17 cellular contexts compared by ENCODE assay signal in the genomic region with DNA sequence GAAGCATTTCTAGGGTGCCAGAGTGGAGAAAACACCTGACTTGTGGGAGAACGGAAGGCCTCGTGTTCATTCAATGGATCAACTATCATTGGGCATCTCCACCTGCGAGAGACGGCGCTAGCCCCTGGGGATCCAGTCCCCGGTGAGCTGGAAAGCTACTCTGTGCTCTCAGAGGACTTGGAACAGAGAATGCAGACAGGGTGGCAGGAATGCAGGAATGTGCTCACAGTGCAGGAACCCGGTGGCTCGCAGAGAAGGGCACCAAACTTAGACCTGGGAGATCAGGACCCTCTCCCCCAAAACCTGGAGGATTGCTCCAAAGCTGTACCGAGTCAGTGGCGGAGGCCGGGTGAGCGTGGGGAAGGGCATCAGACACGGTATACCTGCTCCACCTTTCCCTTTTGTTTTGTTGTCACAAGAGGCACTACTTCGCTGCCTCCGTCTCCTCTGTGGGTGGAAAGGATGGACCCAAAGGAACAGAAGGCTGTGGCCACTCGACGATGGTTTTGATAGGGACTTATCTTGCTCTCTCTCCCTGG.
A peak's percentile ranks its signal among the peaks of the same experiment; 100 is the strongest.
DNase-seq lines count a peak whose midpoint lies in the region; ATAC-seq and TF ChIP-seq lines count a peak whose summit lies in the region.
"Had no signal": no experiment of that assay in that cellular context is flagged by ENCODE, and none has a peak within 500 bp of the region (broad histone marks: within the 10 kb centered on the region; RNA-seq: fewer than 3 reads in every experiment).

No MANE protein-coding gene starts in this region.

- H3K23ac ChIP-seq in H9 (ENCODE audit: insufficient read length, low read depth, low read length) (no peak overlapping the region), mesendoderm (ENCODE audit: low read length) (peak overlapping the region; percentile 83)

- H2BK12ac ChIP-seq in H9 (ENCODE audit: insufficient read length, low read depth, low read length) = no peak overlapping the region

- no peak overlapping the region for H2AK5ac ChIP-seq in H9 (ENCODE audit: insufficient read length, low read length)
- no peak overlapping the region for H2AK5ac ChIP-seq in mesendoderm (ENCODE audit: low read length)

- H3K4me1 ChIP-seq in H9 (ENCODE audit: insufficient read depth, low read length) = peaks cover 3% of the 10 kb centered on the region; the same call in 1 of the 2 replicates
- H3K4me1 ChIP-seq in mesendoderm (ENCODE audit: control insufficient read depth, low read depth, low read length) = no peaks in the 10 kb centered on the region
- H3K4me1 ChIP-seq: BLaER1 had no signal

- no peak overlapping the region for H3K18ac ChIP-seq in H9 (ENCODE audit: insufficient read length, low read depth, low read length)
- no peak overlapping the region for H3K18ac ChIP-seq in mesendoderm (ENCODE audit: low read length)

- H3K79me2 ChIP-seq in H9 (ENCODE audit: insufficient read depth, low read length) (no peaks in the 10 kb centered on the region), mesendoderm (ENCODE audit: control insufficient read depth, insufficient read depth, low read length) (no peaks in the 10 kb centered on the region)

- H3K9me3 ChIP-seq in H9 (ENCODE audit: control insufficient read depth, low read depth, low read length) = no peaks in the 10 kb centered on the region
- H3K9me3 ChIP-seq: BLaER1 had no signal

- H4K8ac ChIP-seq in H9 (replicated peaks; ENCODE audit: insufficient read length, low read depth, low read length) = no peak overlapping the region
- no peak overlapping the region for H4K8ac ChIP-seq in mesendoderm (ENCODE audit: low read depth, low read length)

- H2AFZ ChIP-seq in H9 (ENCODE audit: low read length) = no peak overlapping the region

- H3K79me1 ChIP-seq in H9 (ENCODE audit: insufficient read depth, low read depth, low read length, poor library complexity, severe bottlenecking) (no peaks in the 10 kb centered on the region), mesendoderm (ENCODE audit: low read length) (no peaks in the 10 kb centered on the region)

- H2BK20ac ChIP-seq in H9 (ENCODE audit: low read depth, low read length, poor library complexity, severe bottlenecking) = no peak overlapping the region

- H4K91ac ChIP-seq in H9 (ENCODE audit: insufficient read length, low read depth, low read length) = no peak overlapping the region

- H3K4ac ChIP-seq in H9 (ENCODE audit: low read depth, low read length) = no peak overlapping the region
- no peak overlapping the region for H3K4ac ChIP-seq in mesendoderm (ENCODE audit: low read depth, low read length)

- no CpG with 5 or more reads among the region's 17 CpGs for WGBS in H9 (ENCODE audit: extremely low coverage, insufficient read length, low lambda C conversion rate)
- no CpG with 5 or more reads among the region's 17 CpGs for WGBS in mesendoderm (ENCODE audit: extremely low coverage, insufficient coverage, low lambda C conversion rate)

- H3K27me3 ChIP-seq in H9 (ENCODE audit: insufficient read depth, low read length) (no peaks in the 10 kb centered on the region; the same call in 1 of the 2 replicates), mesendoderm (ENCODE audit: insufficient read depth, low read length, poor library complexity) (no peaks in the 10 kb centered on the region)
- H3K27me3 ChIP-seq: BLaER1 had no signal

- H3K4me1 Mint-ChIP-seq in H9 = peaks cover 27% of the 10 kb centered on the region in 2 experiments
- H3K4me1 Mint-ChIP-seq in activated T-cell treated with anti-CD3 and anti-CD28 coated beads, Interleukin-2, amount 50 U/mL, for 72 hours (ENCODE audit: low read depth) = no peaks in the 10 kb centered on the region
- H3K4me1 Mint-ChIP-seq: CD14-positive monocyte; CD4-positive, alpha-beta memory T cell had no signal

- H3K27ac ChIP-seq in H9 (ENCODE audit: insufficient read length, low read depth, low read length) (no peak overlapping the region), mesendoderm (ENCODE audit: low read depth, low read length) (no peak overlapping the region)
- H3K27ac ChIP-seq: BLaER1 had no signal

- ATAC-seq in activated T-cell treated with anti-CD3 and anti-CD28 coated beads, Interleukin-2, amount 50 U/mL, for 72 hours (replicated peaks in 1 of 2) = no peak
- ATAC-seq in GM19397 (IDR thresholded peaks at IDR 0.05; ENCODE audit: unreplicated experiment) = no peak
- ATAC-seq: HepG2 had no signal

- H3K36me3 Mint-ChIP-seq in H9 (ENCODE audit: insufficient read depth in 1 of 3, low read depth in 3 of 3) = peaks cover 0 to 11% (median 4%) of the 10 kb centered on the region in 3 experiments; a peak in 3 of 7 replicates
- H3K36me3 Mint-ChIP-seq in activated T-cell treated with anti-CD3 and anti-CD28 coated beads, Interleukin-2, amount 50 U/mL, for 72 hours (ENCODE audit: insufficient read depth in 2 of 2) = no peaks in the 10 kb centered on the region
- H3K36me3 Mint-ChIP-seq: CD14-positive monocyte; CD4-positive, alpha-beta memory T cell had no signal

- peaks cover 4 to 13% of the 10 kb centered on the region in 2 experiments for H3K9me3 Mint-ChIP-seq in H9
- H3K9me3 Mint-ChIP-seq in activated T-cell treated with anti-CD3 and anti-CD28 coated beads, Interleukin-2, amount 50 U/mL, for 72 hours = peaks cover 0 to 1% of the 10 kb centered on the region in 2 donors

- H3K4me3 ChIP-seq in mesendoderm (ENCODE audit: low read length) = no peak overlapping the region
- H3K4me3 ChIP-seq: BLaER1 had no signal

- no peak overlapping the region; a peak in 1 of 7 replicates for H3K27ac Mint-ChIP-seq in H9
- H3K27ac Mint-ChIP-seq in activated T-cell treated with anti-CD3 and anti-CD28 coated beads, Interleukin-2, amount 50 U/mL, for 72 hours = no peak overlapping the region
- H3K27ac Mint-ChIP-seq: CD4-positive, alpha-beta memory T cell; IgD-negative memory B cell had no signal

- H2BK5ac ChIP-seq in H9 (ENCODE audit: insufficient read length, low read length) (no peak overlapping the region), mesendoderm (ENCODE audit: low read length) (no peak overlapping the region)

- H3K4me3 Mint-ChIP-seq in H9 = no peak overlapping the region; a peak in 1 of 5 replicates
- no peak overlapping the region for H3K4me3 Mint-ChIP-seq in activated T-cell treated with anti-CD3 and anti-CD28 coated beads, Interleukin-2, amount 50 U/mL, for 72 hours
- H3K4me3 Mint-ChIP-seq: CD14-positive monocyte; CD4-positive, alpha-beta memory T cell; IgD-negative memory B cell had no signal

- H3K56ac ChIP-seq in H9 (ENCODE audit: insufficient read length, low read depth, low read length) (no peak overlapping the region), mesendoderm (ENCODE audit: low read length) (no peak overlapping the region)

- no peaks in the 10 kb centered on the region for H3K36me3 ChIP-seq in mesendoderm (ENCODE audit: control insufficient read depth, insufficient read depth, low read length)
- H3K36me3 ChIP-seq: BLaER1 had no signal

- DNase-seq in H9 (peak; percentile 45), iPS DF 19.7 (ENCODE audit: low read depth, low spot score) (peak; percentile 9), mesendoderm (peak; percentile 8)
- no peak for DNase-seq in activated T-cell treated with anti-CD3 and anti-CD28 coated beads, Interleukin-2, amount 50 U/mL, for 72 hours
- DNase-seq in activated CD4-positive, alpha-beta T cell treated with anti-CD3 and anti-CD28 coated beads, Interleukin-2, amount 50 U/mL, for 48 hours = no peak
- no peak for DNase-seq in activated naive CD4-positive, alpha-beta T cell treated with Interleukin-2 at 50 U/mL for 16 hours
- DNase-seq: 8988T; CD4-positive, alpha-beta memory T cell; DMS153; DMS79 treated with DMSO at 0.1 percent for 48 hours; GF-D8; HCEC 1CT had no signal

- no peaks in the 10 kb centered on the region for H4K20me1 ChIP-seq in H9 (ENCODE audit: control insufficient read depth, insufficient read depth, insufficient read length)
- H4K20me1 ChIP-seq: BLaER1 had no signal

- no peak overlapping the region for H3K4me2 ChIP-seq in H9 (ENCODE audit: insufficient read depth, insufficient read length, low read length)
- H3K4me2 ChIP-seq in mesendoderm (ENCODE audit: low read length) = no peak overlapping the region
- H3K4me2 ChIP-seq: BLaER1 had no signal

- H4K5ac ChIP-seq in H9 (ENCODE audit: insufficient read length, low read depth, low read length) = no peak overlapping the region
- H4K5ac ChIP-seq in mesendoderm (ENCODE audit: low read length) = no peak overlapping the region

- H2BK120ac ChIP-seq in H9 (ENCODE audit: low read depth, low read length, poor library complexity, severe bottlenecking) = no peak overlapping the region
- no peak overlapping the region for H2BK120ac ChIP-seq in mesendoderm (ENCODE audit: low read depth, low read length)

- peaks cover 88% of the 10 kb centered on the region for H3K27me3 Mint-ChIP-seq in H9 (ENCODE audit: low read depth)
- H3K27me3 Mint-ChIP-seq in activated T-cell treated with anti-CD3 and anti-CD28 coated beads, Interleukin-2, amount 50 U/mL, for 72 hours (ENCODE audit: low read depth) = no peaks in the 10 kb centered on the region
- H3K27me3 Mint-ChIP-seq: CD4-positive, alpha-beta memory T cell had no signal

- H3T11ph ChIP-seq in H9 (ENCODE audit: low read length) = no peak overlapping the region

- no peak for TF ChIP-seq CTCF in H9 (conservative IDR thresholded peaks at IDR 0.05)

- no peaks in the 10 kb centered on the region for H3K23me2 ChIP-seq in H9 (ENCODE audit: insufficient read length, low read depth, low read length, poor library complexity, severe bottlenecking)

- H3K9ac ChIP-seq in H9 (ENCODE audit: extremely low read depth, insufficient read length, low read length) = no peak overlapping the region
- H3K9ac ChIP-seq in mesendoderm (ENCODE audit: low read length) = no peak overlapping the region
- H3K9ac ChIP-seq: BLaER1 had no signal

- H2BK15ac ChIP-seq in H9 (ENCODE audit: low read depth, low read length) (no peak overlapping the region), mesendoderm (replicated peaks; ENCODE audit: low read depth) (no peak overlapping the region)

- 0 out of 2 replicates have a peak overlapping the region, but pooled peaks have one; percentile 8 for H3K14ac ChIP-seq in H9 (ENCODE audit: insufficient read depth, low read length)

Comparison
In these comparisons a context has a peak if more than half of its experiments do, and no peak if none do; other contexts are left out.
1. DNase-seq: peak in H9 (single experiment), iPS DF 19.7 (single experiment) and mesendoderm (single experiment); none in activated T-cell treated with anti-CD3 and anti-CD28 coated beads, Interleukin-2, amount 50 U/mL, for 72 hours (0 of 2), activated CD4-positive, alpha-beta T cell treated with anti-CD3 and anti-CD28 coated beads, Interleukin-2, amount 50 U/mL, for 48 hours (0 of 2) and activated naive CD4-positive, alpha-beta T cell treated with Interleukin-2 at 50 U/mL for 16 hours (single experiment).